In the genomic region with DNA sequence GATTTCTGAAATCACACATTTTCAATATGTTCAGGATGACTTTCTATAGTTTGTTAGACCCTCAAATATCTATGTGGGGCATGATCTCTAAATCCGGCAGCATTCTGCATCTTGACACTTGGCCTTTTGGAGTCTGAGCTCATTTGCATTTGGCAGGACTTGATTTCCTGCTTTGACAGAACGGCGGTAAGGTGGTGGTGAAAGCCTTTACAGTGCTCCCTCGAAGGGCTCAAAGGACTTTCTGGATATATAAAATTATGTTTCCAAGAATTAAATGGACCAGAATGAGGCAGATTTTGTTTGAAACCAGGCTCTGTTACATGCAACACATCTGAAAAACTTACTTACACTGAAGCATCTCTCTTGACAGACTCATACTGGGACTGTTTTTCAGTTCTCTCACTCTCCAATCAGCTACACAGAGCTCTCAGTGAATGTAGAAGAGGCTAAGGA, we compare ENCODE assay signal across 1 cellular context.
TF ChIP-seq lines count a peak whose summit lies in the region.

No MANE protein-coding gene starts in this region.

TF ChIP-seq in GM12878, 131 proteins besides CTCF, POLR2A, EP300 and RAD21 (continued from another document):
- TF ChIP-seq, protein P1, sequence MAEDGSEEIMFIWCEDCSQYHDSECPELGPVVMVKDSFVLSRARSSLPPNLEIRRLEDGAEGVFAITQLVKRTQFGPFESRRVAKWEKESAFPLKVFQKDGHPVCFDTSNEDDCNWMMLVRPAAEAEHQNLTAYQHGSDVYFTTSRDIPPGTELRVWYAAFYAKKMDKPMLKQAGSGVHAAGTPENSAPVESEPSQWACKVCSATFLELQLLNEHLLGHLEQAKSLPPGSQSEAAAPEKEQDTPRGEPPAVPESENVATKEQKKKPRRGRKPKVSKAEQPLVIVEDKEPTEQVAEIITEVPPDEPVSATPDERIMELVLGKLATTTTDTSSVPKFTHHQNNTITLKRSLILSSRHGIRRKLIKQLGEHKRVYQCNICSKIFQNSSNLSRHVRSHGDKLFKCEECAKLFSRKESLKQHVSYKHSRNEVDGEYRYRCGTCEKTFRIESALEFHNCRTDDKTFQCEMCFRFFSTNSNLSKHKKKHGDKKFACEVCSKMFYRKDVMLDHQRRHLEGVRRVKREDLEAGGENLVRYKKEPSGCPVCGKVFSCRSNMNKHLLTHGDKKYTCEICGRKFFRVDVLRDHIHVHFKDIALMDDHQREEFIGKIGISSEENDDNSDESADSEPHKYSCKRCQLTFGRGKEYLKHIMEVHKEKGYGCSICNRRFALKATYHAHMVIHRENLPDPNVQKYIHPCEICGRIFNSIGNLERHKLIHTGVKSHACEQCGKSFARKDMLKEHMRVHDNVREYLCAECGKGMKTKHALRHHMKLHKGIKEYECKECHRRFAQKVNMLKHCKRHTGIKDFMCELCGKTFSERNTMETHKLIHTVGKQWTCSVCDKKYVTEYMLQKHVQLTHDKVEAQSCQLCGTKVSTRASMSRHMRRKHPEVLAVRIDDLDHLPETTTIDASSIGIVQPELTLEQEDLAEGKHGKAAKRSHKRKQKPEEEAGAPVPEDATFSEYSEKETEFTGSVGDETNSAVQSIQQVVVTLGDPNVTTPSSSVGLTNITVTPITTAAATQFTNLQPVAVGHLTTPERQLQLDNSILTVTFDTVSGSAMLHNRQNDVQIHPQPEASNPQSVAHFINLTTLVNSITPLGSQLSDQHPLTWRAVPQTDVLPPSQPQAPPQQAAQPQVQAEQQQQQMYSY (CRISPR knock-in tag; IDR thresholded peaks at IDR 0.05) = no peak
- TF ChIP-seq CREM (IDR thresholded peaks at IDR 0.05; ENCODE audit: low read depth) = no peak
